20 cellular contexts compared by ENCODE assay signal in the genomic region with DNA sequence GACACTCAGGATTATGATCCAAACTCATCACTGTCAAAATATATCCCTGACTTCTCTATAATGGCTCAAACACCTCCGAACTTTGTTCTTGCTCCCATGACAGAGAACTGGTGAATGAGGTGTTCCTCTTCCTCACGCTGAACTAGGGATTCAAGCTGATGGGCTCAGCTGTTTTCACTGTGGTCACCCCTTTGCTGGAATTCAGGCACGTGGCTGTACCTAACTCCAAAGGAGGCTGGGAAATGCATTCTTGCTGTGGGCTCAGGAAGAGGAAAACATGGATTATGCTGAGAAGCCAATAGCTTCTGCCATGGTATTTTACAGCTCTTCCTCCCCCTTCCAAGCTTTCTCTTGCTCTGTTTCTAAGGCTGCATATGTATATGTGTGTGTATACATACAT. TPM values are rescaled to one million over a fixed set of nuclear protein-coding genes. Genes with fewer than 3 reads are reported as not detected.
"Had no signal": no experiment of that assay in that cellular context is flagged by ENCODE, and none has a peak within 500 bp of the region (broad histone marks: within the 10 kb centered on the region; RNA-seq: fewer than 3 reads in every experiment).

No MANE protein-coding gene starts in this region.

- H3K9ac ChIP-seq: neural progenitor cell had no signal

- H3K36me3 Mint-ChIP-seq: natural killer cell; neural progenitor cell; stimulated activated effector memory CD8-positive, alpha-beta T cell treated with anti-CD3 and anti-CD28 coated beads, Interleukin-12 subunit alpha, Interleukin-12 subunit beta, amount 100 ng/mL, for 72 hours had no signal

- ATAC-seq: effector memory CD8-positive, alpha-beta T cell; natural killer cell; stimulated activated effector memory CD8-positive, alpha-beta T cell treated with anti-CD3 and anti-CD28 coated beads, Interleukin-12 subunit alpha, Interleukin-12 subunit beta, amount 100 ng/mL, for 72 hours had no signal

- H3K36me3 ChIP-seq: esophagus squamous epithelium, left ventricle myocardium inferior, lower lobe of right lung, neural progenitor cell, ovary, right atrium auricular region, tibial artery had no signal

- DNase-seq: effector memory CD8-positive, alpha-beta T cell; esophagus squamous epithelium; foreskin keratinocyte; kidney; left cardiac atrium; left ventricle myocardium inferior; lower lobe of right lung; mesendoderm; natural killer cell; nucleus accumbens; ovary; stimulated activated CD4-positive, alpha-beta T cell treated with anti-CD3 and anti-CD28 coated beads, Interleukin-4, amount 100 ng/mL, for 1 hour; stimulated activated CD8-positive, alpha-beta memory T cell treated with anti-CD3 and anti-CD28 coated beads, Interleukin-4, amount 100 ng/mL, for 48 hours; tibial artery had no signal

- H3K27ac Mint-ChIP-seq: dendritic cell treated with granulocyte-macrophage colony-stimulating factor and Interleukin-4, amounts not matched to agents 40 ng/mL and 50 ng/mL, for 4 days; effector memory CD8-positive, alpha-beta T cell; natural killer cell; neural progenitor cell; stimulated activated effector memory CD8-positive, alpha-beta T cell treated with anti-CD3 and anti-CD28 coated beads, Interleukin-12 subunit alpha, Interleukin-12 subunit beta, amount 100 ng/mL, for 72 hours; stimulated activated naive CD8-positive, alpha-beta T cell treated with anti-CD3 and anti-CD28 coated beads, Interleukin-15, Interleukin-2, amounts not matched to agents 100 ng/mL and 50 ng/mL, for 24 hours had no signal

- H3K4me1 ChIP-seq: tibial artery had no signal

- H3K9me3 Mint-ChIP-seq: dendritic cell treated with granulocyte-macrophage colony-stimulating factor and Interleukin-4, amounts not matched to agents 40 ng/mL and 50 ng/mL, for 4 days; effector memory CD8-positive, alpha-beta T cell; natural killer cell; neural progenitor cell; stimulated activated effector memory CD8-positive, alpha-beta T cell treated with anti-CD3 and anti-CD28 coated beads, Interleukin-12 subunit alpha, Interleukin-12 subunit beta, amount 100 ng/mL, for 72 hours; stimulated activated naive CD8-positive, alpha-beta T cell treated with anti-CD3 and anti-CD28 coated beads, Interleukin-15, Interleukin-2, amounts not matched to agents 100 ng/mL and 50 ng/mL, for 24 hours had no signal

- H2AFZ ChIP-seq: neural progenitor cell had no signal

- H3K9me3 ChIP-seq: esophagus squamous epithelium, left ventricle myocardium inferior, lower lobe of right lung, ovary, right atrium auricular region, tibial artery had no signal

- H3K4me2 ChIP-seq: neural progenitor cell had no signal

- H3K27ac ChIP-seq: esophagus squamous epithelium, foreskin keratinocyte, lower lobe of right lung, neural progenitor cell, ovary, tibial artery had no signal

- H3K4me1 Mint-ChIP-seq: natural killer cell; stimulated activated effector memory CD8-positive, alpha-beta T cell treated with anti-CD3 and anti-CD28 coated beads, Interleukin-12 subunit alpha, Interleukin-12 subunit beta, amount 100 ng/mL, for 72 hours had no signal

- H3K4me3 ChIP-seq: esophagus squamous epithelium, left ventricle myocardium inferior, lower lobe of right lung, neural progenitor cell, ovary, right atrium auricular region, tibial artery had no signal

- H3K27me3 ChIP-seq: esophagus squamous epithelium, foreskin keratinocyte, neural progenitor cell, ovary, right atrium auricular region, tibial artery had no signal

- H3K4me3 Mint-ChIP-seq: dendritic cell treated with granulocyte-macrophage colony-stimulating factor and Interleukin-4, amounts not matched to agents 40 ng/mL and 50 ng/mL, for 4 days; effector memory CD8-positive, alpha-beta T cell; natural killer cell; neural progenitor cell; stimulated activated effector memory CD8-positive, alpha-beta T cell treated with anti-CD3 and anti-CD28 coated beads, Interleukin-12 subunit alpha, Interleukin-12 subunit beta, amount 100 ng/mL, for 72 hours; stimulated activated naive CD8-positive, alpha-beta T cell treated with anti-CD3 and anti-CD28 coated beads, Interleukin-15, Interleukin-2, amounts not matched to agents 100 ng/mL and 50 ng/mL, for 24 hours had no signal

RNA-seq across cellular contexts. Expression of gene STXBP6, which starts 43.9 kb away (rescaled TPM):
- total RNA-seq: mononuclear cell had no signal
